28 cellular contexts compared by ENCODE assay signal in the genomic region with DNA sequence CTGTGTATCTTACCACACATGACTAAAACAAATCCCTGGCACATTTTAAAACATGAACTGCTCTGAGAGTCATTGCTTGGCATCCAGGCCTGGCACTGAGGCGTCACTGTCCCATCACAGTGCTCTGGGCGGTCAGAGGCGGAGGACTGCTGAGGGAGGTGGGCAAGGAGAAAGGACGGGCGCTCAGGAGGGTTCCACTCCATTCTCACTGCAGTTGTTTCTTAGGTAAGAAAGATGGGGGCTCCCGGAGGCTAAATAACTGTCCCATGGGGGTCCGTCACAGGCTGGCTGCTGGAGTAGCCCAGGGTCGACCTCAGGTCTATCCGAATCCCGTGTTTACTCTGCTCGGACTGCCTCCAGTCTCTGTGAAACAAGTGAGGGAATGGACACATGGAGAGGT.
"Had no signal": no experiment of that assay in that cellular context is flagged by ENCODE, and none has a peak within 500 bp of the region (broad histone marks: within the 10 kb centered on the region; RNA-seq: fewer than 3 reads in every experiment).

No MANE protein-coding gene starts in this region.

- H3K9me3 ChIP-seq: colonic mucosa, esophagus squamous epithelium, gastrocnemius medialis had no signal

- ATAC-seq: effector memory CD8-positive, alpha-beta T cell; esophagus mucosa; foreskin keratinocyte; gastrocnemius medialis; gastroesophageal sphincter; heart left ventricle; heart right ventricle had no signal

- FAIRE-seq: colon, endometrium, endothelial cell of umbilical vein, frontal cortex had no signal

- H3K9me3 Mint-ChIP-seq: dendritic cell treated with granulocyte-macrophage colony-stimulating factor and Interleukin-4, amounts not matched to agents 40 ng/mL and 50 ng/mL, for 4 days; effector memory CD8-positive, alpha-beta T cell had no signal

- H3K27me3 ChIP-seq: colonic mucosa, dorsolateral prefrontal cortex, esophagus squamous epithelium, foreskin keratinocyte, gastrocnemius medialis, gastroesophageal sphincter, heart left ventricle had no signal

- H3K4me3 Mint-ChIP-seq: dendritic cell treated with granulocyte-macrophage colony-stimulating factor and Interleukin-4, amounts not matched to agents 40 ng/mL and 50 ng/mL, for 4 days; effector memory CD8-positive, alpha-beta T cell; endodermal cell had no signal

- H3K27ac ChIP-seq: colonic mucosa, coronary artery, dorsolateral prefrontal cortex, epithelial cell of prostate, esophagus squamous epithelium, foreskin keratinocyte, gastrocnemius medialis, gastroesophageal sphincter, heart left ventricle, heart right ventricle had no signal

- H3K36me3 ChIP-seq: colonic mucosa, gastrocnemius medialis, gastroesophageal sphincter, heart left ventricle, heart right ventricle had no signal

- H3K4me3 ChIP-seq: colonic mucosa, coronary artery, dorsolateral prefrontal cortex, esophagus squamous epithelium, gastrocnemius medialis, gastroesophageal sphincter, heart left ventricle, heart right ventricle had no signal

- H3K4me1 ChIP-seq: colonic mucosa, esophagus squamous epithelium, foreskin keratinocyte, gastrocnemius medialis, gastroesophageal sphincter, heart left ventricle, heart right ventricle had no signal

- H3K27me3 Mint-ChIP-seq: effector memory CD8-positive, alpha-beta T cell had no signal

- DNase-seq: colonic mucosa; cortex of kidney; dermis blood vessel endothelial cell; dorsolateral prefrontal cortex; effector CD4-positive, alpha-beta T cell; effector CD8-positive, alpha-beta T cell; effector memory CD4-positive, alpha-beta T cell; effector memory CD8-positive, alpha-beta T cell; endodermal cell; erythroblast; esophagus squamous epithelium; foreskin fibroblast; foreskin keratinocyte; foreskin melanocyte; gastrocnemius medialis; glutamatergic neuron; head of caudate nucleus; heart left ventricle; heart right ventricle had no signal

- H3K27ac Mint-ChIP-seq: dendritic cell treated with granulocyte-macrophage colony-stimulating factor and Interleukin-4, amounts not matched to agents 40 ng/mL and 50 ng/mL, for 4 days; effector memory CD8-positive, alpha-beta T cell; endodermal cell had no signal
